In the genomic region with DNA sequence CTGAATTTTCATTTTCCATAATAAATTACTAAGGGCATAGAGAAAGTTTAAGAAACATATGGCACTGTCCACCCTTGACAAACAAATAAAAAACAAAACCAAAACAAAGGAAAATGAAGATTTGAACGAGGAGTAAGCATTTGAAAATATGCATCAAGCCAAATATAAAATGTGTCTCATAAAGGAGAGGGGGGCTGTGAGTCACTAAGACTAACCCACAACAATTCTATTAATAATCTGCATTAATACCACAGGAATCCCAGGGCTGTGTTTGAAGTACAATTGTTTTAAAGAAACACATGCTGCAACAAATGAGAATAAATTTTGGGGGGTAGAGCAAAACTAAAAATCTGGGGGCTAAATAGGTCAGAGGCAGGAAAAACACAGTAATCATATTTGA, we compare ENCODE assay signal across 2 cellular contexts.
TF ChIP-seq lines count a peak whose summit lies in the region.

No MANE protein-coding gene starts in this region.

TF ChIP-seq in SK-N-SH, 30 proteins besides CTCF, POLR2A, EP300 and RAD21 (continues in another document):
- TF ChIP-seq FOXM1 (IDR thresholded peaks at IDR 0.05; ENCODE audit: low read depth), result no peak
- TF ChIP-seq RCOR1 (IDR thresholded peaks at IDR 0.05; ENCODE audit: low read length), result no peak
- no peak for TF ChIP-seq SMC3 (IDR thresholded peaks at IDR 0.05; ENCODE audit: low read depth, low read length)
- no peak for TF ChIP-seq REST (IDR thresholded peaks at IDR 0.05; ENCODE audit: low read depth, low read length)
- TF ChIP-seq, protein P1, sequence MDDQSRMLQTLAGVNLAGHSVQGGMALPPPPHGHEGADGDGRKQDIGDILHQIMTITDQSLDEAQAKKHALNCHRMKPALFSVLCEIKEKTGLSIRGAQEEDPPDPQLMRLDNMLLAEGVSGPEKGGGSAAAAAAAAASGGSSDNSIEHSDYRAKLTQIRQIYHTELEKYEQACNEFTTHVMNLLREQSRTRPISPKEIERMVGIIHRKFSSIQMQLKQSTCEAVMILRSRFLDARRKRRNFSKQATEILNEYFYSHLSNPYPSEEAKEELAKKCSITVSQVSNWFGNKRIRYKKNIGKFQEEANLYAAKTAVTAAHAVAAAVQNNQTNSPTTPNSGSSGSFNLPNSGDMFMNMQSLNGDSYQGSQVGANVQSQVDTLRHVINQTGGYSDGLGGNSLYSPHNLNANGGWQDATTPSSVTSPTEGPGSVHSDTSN (IDR thresholded peaks at IDR 0.05), result peak; percentile 40
- no peak for TF ChIP-seq USF1 (IDR thresholded peaks at IDR 0.05; ENCODE audit: borderline replicate concordance, low read depth)
- TF ChIP-seq, protein P2, sequence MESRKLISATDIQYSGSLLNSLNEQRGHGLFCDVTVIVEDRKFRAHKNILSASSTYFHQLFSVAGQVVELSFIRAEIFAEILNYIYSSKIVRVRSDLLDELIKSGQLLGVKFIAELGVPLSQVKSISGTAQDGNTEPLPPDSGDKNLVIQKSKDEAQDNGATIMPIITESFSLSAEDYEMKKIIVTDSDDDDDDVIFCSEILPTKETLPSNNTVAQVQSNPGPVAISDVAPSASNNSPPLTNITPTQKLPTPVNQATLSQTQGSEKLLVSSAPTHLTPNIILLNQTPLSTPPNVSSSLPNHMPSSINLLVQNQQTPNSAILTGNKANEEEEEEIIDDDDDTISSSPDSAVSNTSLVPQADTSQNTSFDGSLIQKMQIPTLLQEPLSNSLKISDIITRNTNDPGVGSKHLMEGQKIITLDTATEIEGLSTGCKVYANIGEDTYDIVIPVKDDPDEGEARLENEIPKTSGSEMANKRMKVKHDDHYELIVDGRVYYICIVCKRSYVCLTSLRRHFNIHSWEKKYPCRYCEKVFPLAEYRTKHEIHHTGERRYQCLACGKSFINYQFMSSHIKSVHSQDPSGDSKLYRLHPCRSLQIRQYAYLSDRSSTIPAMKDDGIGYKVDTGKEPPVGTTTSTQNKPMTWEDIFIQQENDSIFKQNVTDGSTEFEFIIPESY (IDR thresholded peaks at IDR 0.05; ENCODE audit: borderline replicate concordance, low read depth), result no peak
- TF ChIP-seq FOXJ3 (CRISPR knock-in tag; IDR thresholded peaks at IDR 0.05), result no peak
- TF ChIP-seq, protein P3, sequence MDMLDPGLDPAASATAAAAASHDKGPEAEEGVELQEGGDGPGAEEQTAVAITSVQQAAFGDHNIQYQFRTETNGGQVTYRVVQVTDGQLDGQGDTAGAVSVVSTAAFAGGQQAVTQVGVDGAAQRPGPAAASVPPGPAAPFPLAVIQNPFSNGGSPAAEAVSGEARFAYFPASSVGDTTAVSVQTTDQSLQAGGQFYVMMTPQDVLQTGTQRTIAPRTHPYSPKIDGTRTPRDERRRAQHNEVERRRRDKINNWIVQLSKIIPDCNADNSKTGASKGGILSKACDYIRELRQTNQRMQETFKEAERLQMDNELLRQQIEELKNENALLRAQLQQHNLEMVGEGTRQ (IDR thresholded peaks at IDR 0.05; ENCODE audit: borderline replicate concordance, low read depth, low read length), result no peak
- peak; percentile 16 for TF ChIP-seq GABPA (IDR thresholded peaks at IDR 0.05; ENCODE audit: low read depth)
- no peak for TF ChIP-seq RFX5 (IDR thresholded peaks at IDR 0.05; ENCODE audit: low read length)
- TF ChIP-seq FOSL2 (IDR thresholded peaks at IDR 0.05; ENCODE audit: borderline replicate concordance, low read depth), result peak; percentile 85
- no peak for TF ChIP-seq MXI1 (IDR thresholded peaks at IDR 0.05; ENCODE audit: low read depth, low read length)
- no peak for TF ChIP-seq CHD2 (IDR thresholded peaks at IDR 0.05; ENCODE audit: low read length, partially characterized antibody)
- TF ChIP-seq RXRA (IDR thresholded peaks at IDR 0.05; ENCODE audit: borderline replicate concordance, low read depth), result no peak
- TF ChIP-seq, protein P4, sequence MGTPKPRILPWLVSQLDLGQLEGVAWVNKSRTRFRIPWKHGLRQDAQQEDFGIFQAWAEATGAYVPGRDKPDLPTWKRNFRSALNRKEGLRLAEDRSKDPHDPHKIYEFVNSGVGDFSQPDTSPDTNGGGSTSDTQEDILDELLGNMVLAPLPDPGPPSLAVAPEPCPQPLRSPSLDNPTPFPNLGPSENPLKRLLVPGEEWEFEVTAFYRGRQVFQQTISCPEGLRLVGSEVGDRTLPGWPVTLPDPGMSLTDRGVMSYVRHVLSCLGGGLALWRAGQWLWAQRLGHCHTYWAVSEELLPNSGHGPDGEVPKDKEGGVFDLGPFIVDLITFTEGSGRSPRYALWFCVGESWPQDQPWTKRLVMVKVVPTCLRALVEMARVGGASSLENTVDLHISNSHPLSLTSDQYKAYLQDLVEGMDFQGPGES (IDR thresholded peaks at IDR 0.05; ENCODE audit: low read depth, low read length), result no peak
- no peak for TF ChIP-seq MAX (IDR thresholded peaks at IDR 0.05; ENCODE audit: low read depth)
- peak; percentile 97 for TF ChIP-seq MEF2A (IDR thresholded peaks at IDR 0.05; ENCODE audit: borderline replicate concordance, low read depth)

TF ChIP-seq in endothelial cell of umbilical vein, 7 proteins besides CTCF, POLR2A, EP300 and RAD21:
- TF ChIP-seq MAX (IDR thresholded peaks at IDR 0.05; ENCODE audit: insufficient read depth, insufficient read length), result no peak
- TF ChIP-seq FOS (IDR thresholded peaks at IDR 0.05; ENCODE audit: borderline replicate concordance, insufficient read depth, low read length), result peak; percentile 17
